1 cellular context compared by ENCODE assay signal in genomic region chr6:157221049-157221816, GRCh38.
A peak's percentile ranks its signal among the peaks of the same experiment; 100 is the strongest.
TF ChIP-seq lines count a peak whose summit lies in the region.

No MANE protein-coding gene starts in this region.

TF ChIP-seq in K562, 482 proteins besides CTCF, POLR2A, EP300 and RAD21 (continued from another document and continues in another):
- TF ChIP-seq ARID3B (CRISPR knock-in tag; IDR thresholded peaks at IDR 0.05; ENCODE audit: borderline replicate concordance), result no peak
- TF ChIP-seq POLR2AphosphoS5 (IDR thresholded peaks at IDR 0.05; ENCODE audit: control insufficient read depth, insufficient read depth, low read depth, low read length), result peak; percentile 80
- TF ChIP-seq, protein P1, sequence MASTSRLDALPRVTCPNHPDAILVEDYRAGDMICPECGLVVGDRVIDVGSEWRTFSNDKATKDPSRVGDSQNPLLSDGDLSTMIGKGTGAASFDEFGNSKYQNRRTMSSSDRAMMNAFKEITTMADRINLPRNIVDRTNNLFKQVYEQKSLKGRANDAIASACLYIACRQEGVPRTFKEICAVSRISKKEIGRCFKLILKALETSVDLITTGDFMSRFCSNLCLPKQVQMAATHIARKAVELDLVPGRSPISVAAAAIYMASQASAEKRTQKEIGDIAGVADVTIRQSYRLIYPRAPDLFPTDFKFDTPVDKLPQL (IDR thresholded peaks at IDR 0.05; ENCODE audit: extremely low read depth, insufficient read length), result no peak
- no peak for TF ChIP-seq ZNF134 (CRISPR knock-in tag; conservative IDR thresholded peaks at IDR 0.05)
- TF ChIP-seq, protein P2, sequence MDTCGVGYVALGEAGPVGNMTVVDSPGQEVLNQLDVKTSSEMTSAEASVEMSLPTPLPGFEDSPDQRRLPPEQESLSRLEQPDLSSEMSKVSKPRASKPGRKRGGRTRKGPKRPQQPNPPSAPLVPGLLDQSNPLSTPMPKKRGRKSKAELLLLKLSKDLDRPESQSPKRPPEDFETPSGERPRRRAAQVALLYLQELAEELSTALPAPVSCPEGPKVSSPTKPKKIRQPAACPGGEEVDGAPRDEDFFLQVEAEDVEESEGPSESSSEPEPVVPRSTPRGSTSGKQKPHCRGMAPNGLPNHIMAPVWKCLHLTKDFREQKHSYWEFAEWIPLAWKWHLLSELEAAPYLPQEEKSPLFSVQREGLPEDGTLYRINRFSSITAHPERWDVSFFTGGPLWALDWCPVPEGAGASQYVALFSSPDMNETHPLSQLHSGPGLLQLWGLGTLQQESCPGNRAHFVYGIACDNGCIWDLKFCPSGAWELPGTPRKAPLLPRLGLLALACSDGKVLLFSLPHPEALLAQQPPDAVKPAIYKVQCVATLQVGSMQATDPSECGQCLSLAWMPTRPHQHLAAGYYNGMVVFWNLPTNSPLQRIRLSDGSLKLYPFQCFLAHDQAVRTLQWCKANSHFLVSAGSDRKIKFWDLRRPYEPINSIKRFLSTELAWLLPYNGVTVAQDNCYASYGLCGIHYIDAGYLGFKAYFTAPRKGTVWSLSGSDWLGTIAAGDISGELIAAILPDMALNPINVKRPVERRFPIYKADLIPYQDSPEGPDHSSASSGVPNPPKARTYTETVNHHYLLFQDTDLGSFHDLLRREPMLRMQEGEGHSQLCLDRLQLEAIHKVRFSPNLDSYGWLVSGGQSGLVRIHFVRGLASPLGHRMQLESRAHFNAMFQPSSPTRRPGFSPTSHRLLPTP (IDR thresholded peaks at IDR 0.05; ENCODE audit: borderline replicate concordance, extremely low read depth, insufficient read length), result no peak
- no peak for TF ChIP-seq ZNF655 (CRISPR knock-in tag; IDR thresholded peaks at IDR 0.05)
- TF ChIP-seq, protein P3, sequence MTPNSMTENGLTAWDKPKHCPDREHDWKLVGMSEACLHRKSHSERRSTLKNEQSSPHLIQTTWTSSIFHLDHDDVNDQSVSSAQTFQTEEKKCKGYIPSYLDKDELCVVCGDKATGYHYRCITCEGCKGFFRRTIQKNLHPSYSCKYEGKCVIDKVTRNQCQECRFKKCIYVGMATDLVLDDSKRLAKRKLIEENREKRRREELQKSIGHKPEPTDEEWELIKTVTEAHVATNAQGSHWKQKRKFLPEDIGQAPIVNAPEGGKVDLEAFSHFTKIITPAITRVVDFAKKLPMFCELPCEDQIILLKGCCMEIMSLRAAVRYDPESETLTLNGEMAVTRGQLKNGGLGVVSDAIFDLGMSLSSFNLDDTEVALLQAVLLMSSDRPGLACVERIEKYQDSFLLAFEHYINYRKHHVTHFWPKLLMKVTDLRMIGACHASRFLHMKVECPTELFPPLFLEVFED (CRISPR knock-in tag; conservative IDR thresholded peaks at IDR 0.05), result peak; percentile 94
- TF ChIP-seq TOE1 (IDR thresholded peaks at IDR 0.05; ENCODE audit: borderline replicate concordance), result peak; percentile 87
- TF ChIP-seq TOE1 (CRISPR knock-in tag; IDR thresholded peaks at IDR 0.05; ENCODE audit: borderline replicate concordance, low read depth), result no peak
- TF ChIP-seq E4F1 (CRISPR knock-in tag; IDR thresholded peaks at IDR 0.05; ENCODE audit: borderline replicate concordance), result no peak
- TF ChIP-seq ZNF79 (CRISPR knock-in tag; IDR thresholded peaks at IDR 0.05; ENCODE audit: low read depth), result 0 out of 2 replicates have a peak, but pooled peaks have one; percentile 4
- TF ChIP-seq, protein P4, sequence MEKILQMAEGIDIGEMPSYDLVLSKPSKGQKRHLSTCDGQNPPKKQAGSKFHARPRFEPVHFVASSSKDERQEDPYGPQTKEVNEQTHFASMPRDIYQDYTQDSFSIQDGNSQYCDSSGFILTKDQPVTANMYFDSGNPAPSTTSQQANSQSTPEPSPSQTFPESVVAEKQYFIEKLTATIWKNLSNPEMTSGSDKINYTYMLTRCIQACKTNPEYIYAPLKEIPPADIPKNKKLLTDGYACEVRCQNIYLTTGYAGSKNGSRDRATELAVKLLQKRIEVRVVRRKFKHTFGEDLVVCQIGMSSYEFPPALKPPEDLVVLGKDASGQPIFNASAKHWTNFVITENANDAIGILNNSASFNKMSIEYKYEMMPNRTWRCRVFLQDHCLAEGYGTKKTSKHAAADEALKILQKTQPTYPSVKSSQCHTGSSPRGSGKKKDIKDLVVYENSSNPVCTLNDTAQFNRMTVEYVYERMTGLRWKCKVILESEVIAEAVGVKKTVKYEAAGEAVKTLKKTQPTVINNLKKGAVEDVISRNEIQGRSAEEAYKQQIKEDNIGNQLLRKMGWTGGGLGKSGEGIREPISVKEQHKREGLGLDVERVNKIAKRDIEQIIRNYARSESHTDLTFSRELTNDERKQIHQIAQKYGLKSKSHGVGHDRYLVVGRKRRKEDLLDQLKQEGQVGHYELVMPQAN (IDR thresholded peaks at IDR 0.05; ENCODE audit: borderline replicate concordance), result no peak
- TF ChIP-seq, protein P5, sequence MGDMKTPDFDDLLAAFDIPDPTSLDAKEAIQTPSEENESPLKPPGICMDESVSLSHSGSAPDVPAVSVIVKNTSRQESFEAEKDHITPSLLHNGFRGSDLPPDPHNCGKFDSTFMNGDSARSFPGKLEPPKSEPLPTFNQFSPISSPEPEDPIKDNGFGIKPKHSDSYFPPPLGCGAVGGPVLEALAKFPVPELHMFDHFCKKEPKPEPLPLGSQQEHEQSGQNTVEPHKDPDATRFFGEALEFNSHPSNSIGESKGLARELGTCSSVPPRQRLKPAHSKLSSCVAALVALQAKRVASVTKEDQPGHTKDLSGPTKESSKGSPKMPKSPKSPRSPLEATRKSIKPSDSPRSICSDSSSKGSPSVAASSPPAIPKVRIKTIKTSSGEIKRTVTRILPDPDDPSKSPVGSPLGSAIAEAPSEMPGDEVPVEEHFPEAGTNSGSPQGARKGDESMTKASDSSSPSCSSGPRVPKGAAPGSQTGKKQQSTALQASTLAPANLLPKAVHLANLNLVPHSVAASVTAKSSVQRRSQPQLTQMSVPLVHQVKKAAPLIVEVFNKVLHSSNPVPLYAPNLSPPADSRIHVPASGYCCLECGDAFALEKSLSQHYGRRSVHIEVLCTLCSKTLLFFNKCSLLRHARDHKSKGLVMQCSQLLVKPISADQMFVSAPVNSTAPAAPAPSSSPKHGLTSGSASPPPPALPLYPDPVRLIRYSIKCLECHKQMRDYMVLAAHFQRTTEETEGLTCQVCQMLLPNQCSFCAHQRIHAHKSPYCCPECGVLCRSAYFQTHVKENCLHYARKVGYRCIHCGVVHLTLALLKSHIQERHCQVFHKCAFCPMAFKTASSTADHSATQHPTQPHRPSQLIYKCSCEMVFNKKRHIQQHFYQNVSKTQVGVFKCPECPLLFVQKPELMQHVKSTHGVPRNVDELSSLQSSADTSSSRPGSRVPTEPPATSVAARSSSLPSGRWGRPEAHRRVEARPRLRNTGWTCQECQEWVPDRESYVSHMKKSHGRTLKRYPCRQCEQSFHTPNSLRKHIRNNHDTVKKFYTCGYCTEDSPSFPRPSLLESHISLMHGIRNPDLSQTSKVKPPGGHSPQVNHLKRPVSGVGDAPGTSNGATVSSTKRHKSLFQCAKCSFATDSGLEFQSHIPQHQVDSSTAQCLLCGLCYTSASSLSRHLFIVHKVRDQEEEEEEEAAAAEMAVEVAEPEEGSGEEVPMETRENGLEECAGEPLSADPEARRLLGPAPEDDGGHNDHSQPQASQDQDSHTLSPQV (IDR thresholded peaks at IDR 0.05), result peak; percentile 90
- TF ChIP-seq TEAD1 (CRISPR knock-in tag; IDR thresholded peaks at IDR 0.05), result peak; percentile 3 to 55; a peak in 2 of 4 replicates
- no peak for TF ChIP-seq ZNF444 (CRISPR knock-in tag; IDR thresholded peaks at IDR 0.05)
- TF ChIP-seq BDP1 (IDR thresholded peaks at IDR 0.05; ENCODE audit: insufficient read depth, insufficient read length), result no peak
- TF ChIP-seq BMI1 (IDR thresholded peaks at IDR 0.05; ENCODE audit: low read length), result no peak
- TF ChIP-seq SIRT6 (IDR thresholded peaks at IDR 0.05; ENCODE audit: low read depth, low read length), result no peak
- TF ChIP-seq, protein P6, sequence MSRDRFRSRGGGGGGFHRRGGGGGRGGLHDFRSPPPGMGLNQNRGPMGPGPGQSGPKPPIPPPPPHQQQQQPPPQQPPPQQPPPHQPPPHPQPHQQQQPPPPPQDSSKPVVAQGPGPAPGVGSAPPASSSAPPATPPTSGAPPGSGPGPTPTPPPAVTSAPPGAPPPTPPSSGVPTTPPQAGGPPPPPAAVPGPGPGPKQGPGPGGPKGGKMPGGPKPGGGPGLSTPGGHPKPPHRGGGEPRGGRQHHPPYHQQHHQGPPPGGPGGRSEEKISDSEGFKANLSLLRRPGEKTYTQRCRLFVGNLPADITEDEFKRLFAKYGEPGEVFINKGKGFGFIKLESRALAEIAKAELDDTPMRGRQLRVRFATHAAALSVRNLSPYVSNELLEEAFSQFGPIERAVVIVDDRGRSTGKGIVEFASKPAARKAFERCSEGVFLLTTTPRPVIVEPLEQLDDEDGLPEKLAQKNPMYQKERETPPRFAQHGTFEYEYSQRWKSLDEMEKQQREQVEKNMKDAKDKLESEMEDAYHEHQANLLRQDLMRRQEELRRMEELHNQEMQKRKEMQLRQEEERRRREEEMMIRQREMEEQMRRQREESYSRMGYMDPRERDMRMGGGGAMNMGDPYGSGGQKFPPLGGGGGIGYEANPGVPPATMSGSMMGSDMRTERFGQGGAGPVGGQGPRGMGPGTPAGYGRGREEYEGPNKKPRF (IDR thresholded peaks at IDR 0.05; ENCODE audit: low read depth, low read length), result no peak
- TF ChIP-seq POLR2AphosphoS2 (IDR thresholded peaks at IDR 0.05; ENCODE audit: low read length), result no peak
- TF ChIP-seq MEIS2 (IDR thresholded peaks at IDR 0.05; ENCODE audit: partially characterized antibody), result peak; percentile 51
- TF ChIP-seq, protein P7, sequence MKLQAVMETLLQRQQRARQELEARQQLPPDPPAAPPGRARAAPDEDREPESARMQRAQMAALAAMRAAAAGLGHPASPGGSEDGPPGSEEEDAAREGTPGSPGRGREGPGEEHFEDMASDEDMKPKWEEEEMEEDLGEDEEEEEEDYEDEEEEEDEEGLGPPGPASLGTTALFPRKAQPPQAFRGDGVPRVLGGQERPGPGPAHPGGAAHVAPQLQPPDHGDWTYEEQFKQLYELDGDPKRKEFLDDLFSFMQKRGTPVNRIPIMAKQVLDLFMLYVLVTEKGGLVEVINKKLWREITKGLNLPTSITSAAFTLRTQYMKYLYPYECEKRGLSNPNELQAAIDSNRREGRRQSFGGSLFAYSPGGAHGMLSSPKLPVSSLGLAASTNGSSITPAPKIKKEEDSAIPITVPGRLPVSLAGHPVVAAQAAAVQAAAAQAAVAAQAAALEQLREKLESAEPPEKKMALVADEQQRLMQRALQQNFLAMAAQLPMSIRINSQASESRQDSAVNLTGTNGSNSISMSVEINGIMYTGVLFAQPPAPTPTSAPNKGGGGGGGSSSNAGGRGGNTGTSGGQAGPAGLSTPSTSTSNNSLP (IDR thresholded peaks at IDR 0.05; ENCODE audit: borderline replicate concordance, low read depth, low read length), result no peak
- no peak for TF ChIP-seq FOXM1 (IDR thresholded peaks at IDR 0.05; ENCODE audit: low read depth)
- TF ChIP-seq FOXM1 (CRISPR knock-in tag; IDR thresholded peaks at IDR 0.05; ENCODE audit: low read depth), result no peak
- no peak for TF ChIP-seq SPI1 (IDR thresholded peaks at IDR 0.05; ENCODE audit: borderline replicate concordance, low read depth, low read length)
- TF ChIP-seq PHB (CRISPR knock-in tag; IDR thresholded peaks at IDR 0.05), result no peak
- 0 out of 2 replicates have a peak, but pooled peaks have one; percentile 52 for TF ChIP-seq BRD4 (IDR thresholded peaks at IDR 0.05)
- peak; percentile 83 for TF ChIP-seq BCOR (IDR thresholded peaks at IDR 0.05)
- TF ChIP-seq EHMT2 (IDR thresholded peaks at IDR 0.05), result peak; percentile 82
- TF ChIP-seq, protein P8, sequence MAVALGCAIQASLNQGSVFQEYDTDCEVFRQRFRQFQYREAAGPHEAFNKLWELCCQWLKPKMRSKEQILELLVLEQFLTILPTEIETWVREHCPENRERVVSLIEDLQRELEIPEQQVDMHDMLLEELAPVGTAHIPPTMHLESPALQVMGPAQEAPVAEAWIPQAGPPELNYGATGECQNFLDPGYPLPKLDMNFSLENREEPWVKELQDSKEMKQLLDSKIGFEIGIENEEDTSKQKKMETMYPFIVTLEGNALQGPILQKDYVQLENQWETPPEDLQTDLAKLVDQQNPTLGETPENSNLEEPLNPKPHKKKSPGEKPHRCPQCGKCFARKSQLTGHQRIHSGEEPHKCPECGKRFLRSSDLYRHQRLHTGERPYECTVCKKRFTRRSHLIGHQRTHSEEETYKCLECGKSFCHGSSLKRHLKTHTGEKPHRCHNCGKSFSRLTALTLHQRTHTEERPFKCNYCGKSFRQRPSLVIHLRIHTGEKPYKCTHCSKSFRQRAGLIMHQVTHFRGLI (CRISPR knock-in tag; IDR thresholded peaks at IDR 0.05), result no peak
- TF ChIP-seq HNRNPL (IDR thresholded peaks at IDR 0.05; ENCODE audit: low read depth, low read length), result 0 out of 2 replicates have a peak, but pooled peaks have one; percentile 34
- no peak for TF ChIP-seq ZBED1 (IDR thresholded peaks at IDR 0.05)
- no peak for TF ChIP-seq ZNF584 (CRISPR knock-in tag; IDR thresholded peaks at IDR 0.05; ENCODE audit: low read depth)
- no peak for TF ChIP-seq ZNF347 (CRISPR knock-in tag; IDR thresholded peaks at IDR 0.05; ENCODE audit: low read depth)
